Comparison of ENCODE assay signal across 8 cellular contexts in the genomic region with DNA sequence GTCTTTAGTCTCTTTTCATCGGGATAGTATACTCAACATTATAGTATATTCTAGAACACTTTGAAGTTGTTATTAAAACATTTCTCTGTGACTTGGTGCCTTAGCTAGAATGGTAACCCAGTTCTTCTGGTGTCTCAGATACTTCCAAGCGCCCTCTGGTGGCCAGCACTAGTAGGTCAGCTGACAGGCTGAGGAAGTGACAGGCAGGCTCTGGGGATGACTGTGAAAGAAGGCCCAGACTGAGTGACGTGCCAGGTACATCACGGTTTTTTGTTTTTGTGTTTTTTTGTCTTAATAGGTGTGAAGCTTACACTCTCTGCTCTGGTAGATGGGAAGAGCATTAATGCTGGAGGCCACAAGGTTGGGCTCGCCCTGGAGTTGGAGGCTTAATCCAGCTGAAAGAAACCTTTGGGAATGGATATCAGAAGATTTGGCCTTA. TPM values are rescaled to one million over a fixed set of nuclear protein-coding genes. Genes with fewer than 3 reads are reported as not detected.
DNase-seq lines count a peak whose midpoint lies in the region; ATAC-seq, FAIRE-seq and TF ChIP-seq lines count a peak whose summit lies in the region.

No MANE protein-coding gene starts in this region.

- peaks cover 6% of the 10 kb centered on the region for H4K20me1 ChIP-seq in mammary epithelial cell (ENCODE audit: insufficient read depth, low read length)

- H3K9ac ChIP-seq in mammary epithelial cell (ENCODE audit: insufficient read depth, low read length) (no peak overlapping the region), kidney (ENCODE audit: low read length in 2 of 2) (no peak overlapping the region)

- DNase-seq in NCI-H446 (lab: John Stamatoyannopoulos, UW) (peak; percentile 42 to 80), NCI-H446 treated with DMSO at 0.1 percent for 48 hours (lab: John Stamatoyannopoulos, UW) (no peak), NCI-H2171 treated with DMSO at 0.1 percent for 48 hours (lab: John Stamatoyannopoulos, UW) (peak; percentile 56), WTC11 (ENCODE audit: low spot score) (peak; percentile 94), mammary epithelial cell (peak; percentile 69), kidney (peak; percentile 94)
- peak; percentile 95 to 96 for DNase-seq in stimulated activated CD4-positive, alpha-beta T cell treated with anti-CD3 and anti-CD28 coated beads, Interleukin-2, amount 100 ng/mL, for 24 hours

- H3K36me3 ChIP-seq in mammary epithelial cell (ENCODE audit: insufficient read depth, low read length) (peaks cover 28% of the 10 kb centered on the region), kidney (ENCODE audit: control insufficient read depth in 1 of 2, insufficient read depth in 2 of 2, low read length in 2 of 2) (peaks cover 18 to 25% of the 10 kb centered on the region in 2 donors)

- no peaks in the 10 kb centered on the region for H3K27me3 ChIP-seq in mammary epithelial cell (ENCODE audit: insufficient read depth, low read length)

- intact Hi-C loops in mammary epithelial cell (cut with micrococcal nuclease) = loop anchor here (1.0 to 2.0 kb wide), 2 partner anchors 42 to 118 kb away; no protein-coding TSS in a partner anchor
- intact Hi-C loops in kidney (cut with DNase I) = no loop called here

- FAIRE-seq in kidney (lab: Jason Lieb, UNC) = peak; percentile 8

- dilution Hi-C loops in mammary epithelial cell (cut with HindIII; ENCODE audit: low sequenced_read_pairs) = no loop called here

- BruUV-seq in mammary epithelial cell (replicated peaks; lab: Mats Ljungman, UMichigan) = no TSS peak

- in situ Hi-C loops in mammary epithelial cell (cut with MboI; ENCODE audit: low sequenced_read_pairs in 2 of 2) = loop anchor here in 1 of 2 donors (5.0 to 10.0 kb wide), 2 partner anchors 43 to 116 kb away; a partner anchor contains a TSS

- H2AFZ ChIP-seq in mammary epithelial cell (ENCODE audit: low read depth, low read length) = no peak overlapping the region

- H3K4me2 ChIP-seq in mammary epithelial cell (ENCODE audit: insufficient read depth, low read depth, low read length) = no peak overlapping the region

- H3K9me3 ChIP-seq in mammary epithelial cell (replicated peaks; ENCODE audit: insufficient read depth, low read length) (no peaks in the 10 kb centered on the region), kidney (ENCODE audit: control insufficient read depth in 1 of 2, low read length in 2 of 2) (no peaks in the 10 kb centered on the region)

- peaks cover 78% of the 10 kb centered on the region for H3K79me2 ChIP-seq in mammary epithelial cell (ENCODE audit: insufficient read depth, low read length)

- H3K27ac Mint-ChIP-seq in WTC11 = peak overlapping the region; percentile 82

- H3K4me3 ChIP-seq in mammary epithelial cell (replicated peaks in 1 of 3; ENCODE audit: insufficient read depth in 1 of 3, low read depth in 2 of 3, low read length in 3 of 3) (no peak overlapping the region), kidney (ENCODE audit: low read length in 2 of 2) (no peak overlapping the region)

- ATAC-seq in HG03039 (IDR thresholded peaks at IDR 0.05; ENCODE audit: unreplicated experiment) (peak; percentile 37), WTC11 (no peak)

- H3K36me3 Mint-ChIP-seq in WTC11 = peaks cover 46% of the 10 kb centered on the region

- H3K4me3 Mint-ChIP-seq in WTC11 = no peak overlapping the region

- WGBS in mammary epithelial cell (ENCODE audit: low coverage, missing lambda C conversion rate) = 23% methylated on average over 5 of the region's 5 CpGs

- peaks cover 48% of the 10 kb centered on the region for H3K4me1 Mint-ChIP-seq in WTC11

- POLR2A ChIA-PET in WTC11 (lab: Charles Lee) = no interaction called here

- TF ChIP-seq CTCF in WTC11 (IDR thresholded peaks at IDR 0.05) (peak; percentile 76), mammary epithelial cell (conservative IDR thresholded peaks at IDR 0.05 in 1 of 2, IDR thresholded peaks at IDR 0.05 in 1 of 2; ENCODE audit: extremely low read depth in 1 of 2, insufficient read depth in 1 of 2, low read depth in 1 of 2, low read length in 2 of 2) (peak; percentile 97), kidney (IDR thresholded peaks at IDR 0.05; ENCODE audit: borderline replicate concordance, extremely low read depth, insufficient read depth) (peak; percentile 91)

- H3K27ac ChIP-seq in mammary epithelial cell (ENCODE audit: insufficient read depth, low read depth, low read length) (no peak overlapping the region), kidney (ENCODE audit: low read depth in 2 of 2, low read length in 2 of 2) (no peak overlapping the region)

- H3K4me1 ChIP-seq in mammary epithelial cell (ENCODE audit: insufficient read depth, low read length) (peaks cover 52% of the 10 kb centered on the region), kidney (ENCODE audit: control insufficient read depth in 1 of 2, insufficient read depth in 1 of 2, low read depth in 1 of 2, low read length in 2 of 2) (peaks cover 14 to 20% of the 10 kb centered on the region in 2 donors)

- H3K9me3 Mint-ChIP-seq in WTC11 = no peaks in the 10 kb centered on the region

- no peaks in the 10 kb centered on the region for H3K27me3 Mint-ChIP-seq in WTC11 (ENCODE audit: low read depth)

- CTCF ChIA-PET in WTC11 (lab: Charles Lee) = interaction anchor here (0.5 to 6.3 kb wide), 14 partner anchors 8 to 165 kb away, joined by 3 to 145 read pairs (median 4); a partner anchor contains a TSS
- CTCF ChIA-PET in mammary epithelial cell (lab: Charles Lee; ENCODE audit: low non-redundant PET) = interaction anchor here (1.0 kb wide), 1 partner anchor 43 kb away, joined by 8 read pairs; no protein-coding TSS in a partner anchor

TF ChIP-seq in WTC11, 78 proteins besides CTCF, POLR2A, EP300 and RAD21:
- TF ChIP-seq, protein P1, sequence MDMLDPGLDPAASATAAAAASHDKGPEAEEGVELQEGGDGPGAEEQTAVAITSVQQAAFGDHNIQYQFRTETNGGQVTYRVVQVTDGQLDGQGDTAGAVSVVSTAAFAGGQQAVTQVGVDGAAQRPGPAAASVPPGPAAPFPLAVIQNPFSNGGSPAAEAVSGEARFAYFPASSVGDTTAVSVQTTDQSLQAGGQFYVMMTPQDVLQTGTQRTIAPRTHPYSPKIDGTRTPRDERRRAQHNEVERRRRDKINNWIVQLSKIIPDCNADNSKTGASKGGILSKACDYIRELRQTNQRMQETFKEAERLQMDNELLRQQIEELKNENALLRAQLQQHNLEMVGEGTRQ (CRISPR knock-in tag; IDR thresholded peaks at IDR 0.05) = peak; percentile 80
- TF ChIP-seq, protein P2, sequence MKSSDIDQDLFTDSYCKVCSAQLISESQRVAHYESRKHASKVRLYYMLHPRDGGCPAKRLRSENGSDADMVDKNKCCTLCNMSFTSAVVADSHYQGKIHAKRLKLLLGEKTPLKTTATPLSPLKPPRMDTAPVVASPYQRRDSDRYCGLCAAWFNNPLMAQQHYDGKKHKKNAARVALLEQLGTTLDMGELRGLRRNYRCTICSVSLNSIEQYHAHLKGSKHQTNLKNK (CRISPR knock-in tag; IDR thresholded peaks at IDR 0.05) = peak; percentile 48; the same call in 1 of the 2 replicates
- TF ChIP-seq IRF2 (CRISPR knock-in tag; IDR thresholded peaks at IDR 0.05; ENCODE audit: borderline replicate concordance, low read depth) (no peak), SMAD3 (CRISPR knock-in tag; IDR thresholded peaks at IDR 0.05; ENCODE audit: borderline replicate concordance) (no peak)
- TF ChIP-seq, protein P3, sequence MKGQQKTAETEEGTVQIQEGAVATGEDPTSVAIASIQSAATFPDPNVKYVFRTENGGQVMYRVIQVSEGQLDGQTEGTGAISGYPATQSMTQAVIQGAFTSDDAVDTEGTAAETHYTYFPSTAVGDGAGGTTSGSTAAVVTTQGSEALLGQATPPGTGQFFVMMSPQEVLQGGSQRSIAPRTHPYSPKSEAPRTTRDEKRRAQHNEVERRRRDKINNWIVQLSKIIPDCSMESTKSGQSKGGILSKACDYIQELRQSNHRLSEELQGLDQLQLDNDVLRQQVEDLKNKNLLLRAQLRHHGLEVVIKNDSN (CRISPR knock-in tag; IDR thresholded peaks at IDR 0.05) = peak; percentile 76; the same call in 1 of the 2 replicates

RNA-seq across cellular contexts. Expression of a gene that starts 5.1 kb away (rescaled TPM):
- 46.3 to 49.5 TPM (median 47.8 TPM) in 3 replicates for total RNA-seq in WTC11 (2021)
- total RNA-seq in mammary epithelial cell = 10 to 100 TPM; 20.0 to 26.3 TPM
- 20.5 TPM for polyA plus RNA-seq in mammary epithelial cell
- polyA minus RNA-seq in mammary epithelial cell = 1.0 TPM
- total RNA-seq in kidney = 26.6 TPM
- polyA plus RNA-seq in kidney (ENCODE audit: insufficient read depth, low read depth, low replicate concordance) = 65.3 TPM

RNA-seq across cellular contexts. Expression of a gene that starts 20.0 kb away (rescaled TPM):
- total RNA-seq in WTC11 (2021) (283 to 284 TPM (median 283 TPM) in 3 replicates), mammary epithelial cell (100 to 1,000 TPM; 230 to 262 TPM), kidney (128 TPM)
- polyA plus RNA-seq in mammary epithelial cell (150 TPM), kidney (ENCODE audit: insufficient read depth, low read depth, low replicate concordance) (211 TPM)
- polyA minus RNA-seq in mammary epithelial cell = 119 TPM
